In genomic region chr18:41461058-41461560, GRCh38 we compare ENCODE assay signal across 23 cellular contexts.
"Had no signal": no experiment of that assay in that cellular context is flagged by ENCODE, and none has a peak within 500 bp of the region (broad histone marks: within the 10 kb centered on the region; RNA-seq: fewer than 3 reads in every experiment).

No MANE protein-coding gene starts in this region.

- H3K36me3 Mint-ChIP-seq: activated CD8-positive, alpha-beta memory T cell treated with anti-CD3 and anti-CD28 coated beads, Interleukin-2, amount 10 ng/mL, durations not matched to agents 7 days and 5 days; activated naive CD4-positive, alpha-beta T cell treated with anti-CD3 and anti-CD28 coated beads, Interleukin-2, amount 50 U/mL, for 72 hours; T-cell had no signal

- DNase-seq: activated B cell treated with CpG ODN at 0.5 μM for 24 hours; activated CD4-positive, alpha-beta T cell treated with anti-CD3 and anti-CD28 coated beads for 1 hour; activated CD4-positive, alpha-beta T cell treated with anti-CD3 and anti-CD28 coated beads, Interleukin-2, amount 10 ng/mL, durations not matched to agents 24 days and 14 days; activated CD4-positive, alpha-beta T cell treated with anti-CD3 and anti-CD28 coated beads, Interleukin-2, amount 50 U/mL, for 48 hours; activated CD8-positive, alpha-beta memory T cell treated with anti-CD3 and anti-CD28 coated beads, Interleukin-2, amount 10 ng/mL, durations not matched to agents 7 days and 5 days; activated effector memory CD4-positive, alpha-beta T cell treated with anti-CD3 and anti-CD28 coated beads, Interleukin-2, amount 50 U/mL, for 16 hours; activated naive CD4-positive, alpha-beta T cell treated with Interleukin-2 at 50 U/mL for 16 hours; activated naive CD8-positive, alpha-beta T cell treated with anti-CD3 and anti-CD28 coated beads, Interleukin-2, amount 50 U/mL, for 24 hours; activated T-cell treated with anti-CD3 and anti-CD28 coated beads, Interleukin-2, amount 50 U/mL, for 24 hours; amygdala; cerebellar nuclear complex; Karpas-422; MM.1S; NCI-H1105 treated with DMSO at 0.1 percent for 48 hours; NCI-H146; NCI-H187 treated with DMSO at 0.1 percent for 48 hours; NCI-H2081 treated with DMSO at 0.1 percent for 48 hours; SHP77; T-cell; T-helper 2 cell; T1000 had no signal

- H3K27me3 Mint-ChIP-seq: activated B cell treated with CpG ODN at 0.5 μM for 24 hours; activated CD4-positive, alpha-beta T cell treated with anti-CD3 and anti-CD28 coated beads, Interleukin-2, amount 10 ng/mL, durations not matched to agents 24 days and 14 days; activated CD8-positive, alpha-beta memory T cell treated with anti-CD3 and anti-CD28 coated beads, Interleukin-2, amount 10 ng/mL, durations not matched to agents 7 days and 5 days; activated naive CD8-positive, alpha-beta T cell treated with anti-CD3 and anti-CD28 coated beads, Interleukin-2, amount 50 U/mL, for 24 hours; activated T-cell treated with anti-CD3 and anti-CD28 coated beads, Interleukin-2, amount 50 U/mL, for 24 hours; T-cell had no signal

- H3K4me1 Mint-ChIP-seq: activated B cell treated with CpG ODN at 0.5 μM for 24 hours; activated CD4-positive, alpha-beta T cell treated with anti-CD3 and anti-CD28 coated beads, Interleukin-2, amount 10 ng/mL, durations not matched to agents 24 days and 14 days; activated CD8-positive, alpha-beta memory T cell treated with anti-CD3 and anti-CD28 coated beads, Interleukin-2, amount 10 ng/mL, durations not matched to agents 7 days and 5 days; activated naive CD8-positive, alpha-beta T cell treated with anti-CD3 and anti-CD28 coated beads, Interleukin-2, amount 50 U/mL, for 24 hours; T-cell had no signal

- H3K27me3 ChIP-seq: SJSA1 had no signal

- H3K4me3 ChIP-seq: SJSA1 had no signal

- H3K4me3 Mint-ChIP-seq: activated B cell treated with CpG ODN at 0.5 μM for 24 hours; activated CD4-positive, alpha-beta T cell treated with anti-CD3 and anti-CD28 coated beads, Interleukin-2, amount 10 ng/mL, durations not matched to agents 24 days and 14 days; activated CD8-positive, alpha-beta memory T cell treated with anti-CD3 and anti-CD28 coated beads, Interleukin-2, amount 10 ng/mL, durations not matched to agents 7 days and 5 days; activated naive CD8-positive, alpha-beta T cell treated with anti-CD3 and anti-CD28 coated beads, Interleukin-2, amount 50 U/mL, for 24 hours; activated T-cell treated with anti-CD3 and anti-CD28 coated beads, Interleukin-2, amount 50 U/mL, for 24 hours; T-cell had no signal

- H3K9me3 Mint-ChIP-seq: activated B cell treated with CpG ODN at 0.5 μM for 24 hours; activated CD4-positive, alpha-beta T cell treated with anti-CD3 and anti-CD28 coated beads, Interleukin-2, amount 10 ng/mL, durations not matched to agents 24 days and 14 days; activated naive CD8-positive, alpha-beta T cell treated with anti-CD3 and anti-CD28 coated beads, Interleukin-2, amount 50 U/mL, for 24 hours had no signal

- H3K36me3 ChIP-seq: SJSA1 had no signal

- H3K27ac Mint-ChIP-seq: activated B cell treated with CpG ODN at 0.5 μM for 24 hours; activated CD4-positive, alpha-beta T cell treated with anti-CD3 and anti-CD28 coated beads, Interleukin-2, amount 10 ng/mL, durations not matched to agents 24 days and 14 days; activated CD8-positive, alpha-beta memory T cell treated with anti-CD3 and anti-CD28 coated beads, Interleukin-2, amount 10 ng/mL, durations not matched to agents 7 days and 5 days; activated naive CD4-positive, alpha-beta T cell treated with anti-CD3 and anti-CD28 coated beads, Interleukin-2, amount 50 U/mL, for 72 hours; activated naive CD8-positive, alpha-beta T cell treated with anti-CD3 and anti-CD28 coated beads, Interleukin-2, amount 50 U/mL, for 24 hours; activated T-cell treated with anti-CD3 and anti-CD28 coated beads, Interleukin-2, amount 50 U/mL, for 24 hours; T-cell had no signal

- H3K27ac ChIP-seq: SJSA1 had no signal

- ATAC-seq: activated CD8-positive, alpha-beta memory T cell treated with anti-CD3 and anti-CD28 coated beads, Interleukin-2, amount 10 ng/mL, durations not matched to agents 7 days and 5 days; activated naive CD4-positive, alpha-beta T cell treated with anti-CD3 and anti-CD28 coated beads, Interleukin-2, amount 50 U/mL, for 72 hours; activated naive CD8-positive, alpha-beta T cell treated with anti-CD3 and anti-CD28 coated beads, Interleukin-2, amount 50 U/mL, for 24 hours; T-cell had no signal

- H3K4me1 ChIP-seq: SJSA1 had no signal
